Comparison of ENCODE assay signal across 24 cellular contexts in the genomic region with DNA sequence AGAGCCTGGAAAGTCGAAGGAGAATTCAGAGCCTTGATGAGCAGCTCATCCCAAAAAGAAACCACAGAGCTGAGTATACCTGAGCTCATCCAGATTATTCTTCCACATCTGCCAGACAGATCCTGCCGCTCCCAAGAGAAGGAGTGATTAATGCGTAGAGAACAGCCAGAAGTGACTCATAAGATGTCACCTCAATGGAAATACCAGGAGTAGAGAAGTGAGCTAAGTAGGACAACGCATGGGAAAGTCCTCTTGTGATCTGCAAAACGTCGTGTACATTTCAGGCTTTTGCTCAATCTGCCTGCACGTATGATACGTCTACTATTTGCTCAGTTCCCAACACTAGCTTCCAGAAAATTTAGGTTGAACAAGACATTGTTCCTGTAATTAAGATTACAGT.
DNase-seq lines count a peak whose midpoint lies in the region; TF ChIP-seq lines count a peak whose summit lies in the region.
"Had no signal": no experiment of that assay in that cellular context is flagged by ENCODE, and none has a peak within 500 bp of the region (broad histone marks: within the 10 kb centered on the region; RNA-seq: fewer than 3 reads in every experiment).

No MANE protein-coding gene starts in this region.

- H3K4me1 ChIP-seq in neuronal stem cell (ENCODE audit: control insufficient read depth in 2 of 2, insufficient read depth in 1 of 2, low read depth in 1 of 2, low read length in 2 of 2), result no peaks in the 10 kb centered on the region
- H3K4me1 ChIP-seq: lower lobe of right lung, Peyer's patch had no signal

- H3K4me1 Mint-ChIP-seq in chondrocyte (ENCODE audit: low read depth), result peaks cover 36% of the 10 kb centered on the region
- H3K4me1 Mint-ChIP-seq in Calu3 (ENCODE audit: low read depth, unreplicated experiment), result no peaks in the 10 kb centered on the region
- H3K4me1 Mint-ChIP-seq: brain, T-helper 17 cell had no signal

- H3K36me3 ChIP-seq in MG63 (no peaks in the 10 kb centered on the region), neuronal stem cell (replicated peaks in 1 of 2; ENCODE audit: control insufficient read depth in 2 of 2, insufficient read depth in 2 of 2, low read length in 2 of 2) (no peaks in the 10 kb centered on the region)
- H3K36me3 ChIP-seq: lower lobe of right lung, Peyer's patch, thyroid gland had no signal

- no TSS peak for BruUV-seq in Calu3 (replicated peaks; lab: Mats Ljungman, UMichigan)

- no peak overlapping the region for H3K23ac ChIP-seq in neuronal stem cell (ENCODE audit: low read depth, low read length, poor library complexity)

- intact Hi-C loops in Calu3 (cut with micrococcal nuclease; ENCODE audit: unreplicated experiment), result no loop called here

- no peak overlapping the region for H2AFZ ChIP-seq in neuronal stem cell (ENCODE audit: low read length)
- H2AFZ ChIP-seq: hepatocyte had no signal

- H3K27me3 ChIP-seq in MG63, result no peaks in the 10 kb centered on the region
- H3K27me3 ChIP-seq in neuronal stem cell (ENCODE audit: control insufficient read depth in 3 of 3, insufficient read depth in 3 of 3, low read depth in 1 of 3, low read length in 3 of 3), result no peaks in the 10 kb centered on the region
- H3K27me3 ChIP-seq: hepatocyte, Peyer's patch had no signal

- peak overlapping the region; percentile 73 for H2AK5ac ChIP-seq in neuronal stem cell (ENCODE audit: low read depth, low read length)

- no peaks in the 10 kb centered on the region for H3K27me3 Mint-ChIP-seq in chondrocyte (ENCODE audit: low read depth)
- H3K27me3 Mint-ChIP-seq in Calu3 (ENCODE audit: unreplicated experiment), result no peaks in the 10 kb centered on the region
- H3K27me3 Mint-ChIP-seq: stimulated activated naive CD8-positive, alpha-beta T cell treated with anti-CD3 and anti-CD28 coated beads, Interleukin-15, Interleukin-2, amounts not matched to agents 100 ng/mL and 50 ng/mL, for 24 hours; T-helper 17 cell had no signal

- no peak overlapping the region for H3K9ac ChIP-seq in neuronal stem cell (ENCODE audit: low read depth, low read length, poor library complexity)

- peak overlapping the region; percentile 45 for H3K27ac Mint-ChIP-seq in chondrocyte (ENCODE audit: unreplicated experiment)
- no peak overlapping the region for H3K27ac Mint-ChIP-seq in Calu3 (ENCODE audit: unreplicated experiment)
- H3K27ac Mint-ChIP-seq: CD8-positive, alpha-beta T cell; stimulated activated naive CD8-positive, alpha-beta T cell treated with anti-CD3 and anti-CD28 coated beads, Interleukin-15, Interleukin-2, amounts not matched to agents 100 ng/mL and 50 ng/mL, for 24 hours; T-helper 17 cell had no signal

- H3K9me3 ChIP-seq in MG63 (no peaks in the 10 kb centered on the region), neuronal stem cell (replicated peaks in 1 of 2; ENCODE audit: control insufficient read depth in 2 of 2, insufficient read depth in 1 of 2, low read depth in 1 of 2, low read length in 2 of 2) (no peaks in the 10 kb centered on the region)
- H3K9me3 ChIP-seq: lower lobe of right lung, Peyer's patch, thyroid gland had no signal

- H3K27ac ChIP-seq in neuronal stem cell (replicated peaks; ENCODE audit: low read length), result no peak overlapping the region
- H3K27ac ChIP-seq: hepatocyte, lower lobe of right lung, Peyer's patch, thyroid gland had no signal

- WGBS in neuronal stem cell (ENCODE audit: extremely low coverage in 2 of 2, insufficient read length in 2 of 2, insufficient replicate concordance in 1 of 2), 2 donors, result no CpG with 5 or more reads among the region's 8 CpGs

- H2BK15ac ChIP-seq in neuronal stem cell (ENCODE audit: low read length), result no peak overlapping the region

- no peak overlapping the region for H3K18ac ChIP-seq in neuronal stem cell (ENCODE audit: low read length)

- H3K4ac ChIP-seq in neuronal stem cell (ENCODE audit: low read length), result no peak overlapping the region

- DNase-seq in Daoy (ENCODE audit: low read depth) (peak; percentile 86), MG63 (peak; percentile 4), chondrocyte (ENCODE audit: low spot score) (no peak), neuronal stem cell (ENCODE audit: low spot score) (no peak), Calu3 (no peak), GM20000 (ENCODE audit: low spot score) (no peak), DMS53 treated with DMSO at 0.1 percent for 48 hours (lab: John Stamatoyannopoulos, UW; ENCODE audit: unreplicated experiment) (no peak), NCI-H2227 treated with DMSO at 0.1 percent for 48 hours (lab: John Stamatoyannopoulos, UW) (no peak)
- DNase-seq: activated CD4-positive, alpha-beta T cell treated with anti-CD3 and anti-CD28 coated beads for 1 hour; activated CD8-positive, alpha-beta memory T cell treated with anti-CD3 and anti-CD28 coated beads for 24 hours; activated T-cell treated with anti-CD3 and anti-CD28 coated beads, Interleukin-2, amount 50 U/mL, for 1 hour; CD8-positive, alpha-beta T cell; foreskin melanocyte; GDM1; lower lobe of right lung; NCI-H1417; NCI-H524; Peyer's patch; stimulated activated CD4-positive, alpha-beta T cell treated with anti-CD3 and anti-CD28 coated beads, Interleukin-15, amount 100 ng/mL, for 24 hours; T-helper 17 cell; thyroid gland had no signal

- H3K36me3 Mint-ChIP-seq in chondrocyte (ENCODE audit: low read depth) (no peaks in the 10 kb centered on the region), Calu3 (ENCODE audit: insufficient read depth, unreplicated experiment) (no peaks in the 10 kb centered on the region)
- H3K36me3 Mint-ChIP-seq: brain; CD8-positive, alpha-beta T cell had no signal

- CTCF ChIA-PET in Calu3 (lab: Charles Lee), result no interaction called here

- no peak overlapping the region for H3K4me3 ChIP-seq in MG63
- no peak overlapping the region for H3K4me3 ChIP-seq in neuronal stem cell (ENCODE audit: low read length in 2 of 2)
- H3K4me3 ChIP-seq: hepatocyte, lower lobe of right lung, Peyer's patch, thyroid gland had no signal

- no peak overlapping the region for H2BK120ac ChIP-seq in neuronal stem cell (ENCODE audit: low read depth, low read length)

- H3K4me3 Mint-ChIP-seq in chondrocyte (ENCODE audit: unreplicated experiment) (no peak overlapping the region), Calu3 (ENCODE audit: low read depth, unreplicated experiment) (no peak overlapping the region)
- H3K4me3 Mint-ChIP-seq: brain; CD8-positive, alpha-beta T cell; stimulated activated naive CD8-positive, alpha-beta T cell treated with anti-CD3 and anti-CD28 coated beads, Interleukin-15, Interleukin-2, amounts not matched to agents 100 ng/mL and 50 ng/mL, for 24 hours; T-helper 17 cell had no signal

- no peak overlapping the region for H3K14ac ChIP-seq in neuronal stem cell (ENCODE audit: low read length)

- no peak overlapping the region for H2BK12ac ChIP-seq in neuronal stem cell (ENCODE audit: low read length)

- H3K4me2 ChIP-seq in neuronal stem cell (ENCODE audit: insufficient read depth, low read length, poor library complexity, severe bottlenecking), result no peak overlapping the region
- H3K4me2 ChIP-seq: hepatocyte had no signal

- H4K91ac ChIP-seq in neuronal stem cell (ENCODE audit: low read depth, low read length, poor library complexity), result no peak overlapping the region

- no peak overlapping the region for H4K8ac ChIP-seq in neuronal stem cell (ENCODE audit: low read depth, low read length)

- no peak for TF ChIP-seq CTCF in chondrocyte (IDR thresholded peaks at IDR 0.05)
- TF ChIP-seq CTCF in Calu3 (IDR thresholded peaks at IDR 0.05; ENCODE audit: unreplicated experiment), result no peak
- no peak for TF ChIP-seq CTCF in GM20000 (IDR thresholded peaks at IDR 0.05; ENCODE audit: extremely low read depth, missing control alignments)

- no peak overlapping the region for H2BK5ac ChIP-seq in neuronal stem cell (ENCODE audit: low read length)

- no peaks in the 10 kb centered on the region for H3K79me1 ChIP-seq in neuronal stem cell (ENCODE audit: low read depth, low read length)

- no peaks in the 10 kb centered on the region for H3K9me3 Mint-ChIP-seq in chondrocyte (ENCODE audit: low read depth)
- H3K9me3 Mint-ChIP-seq in Calu3 (ENCODE audit: low read depth, unreplicated experiment), result peaks cover 4% of the 10 kb centered on the region
- H3K9me3 Mint-ChIP-seq: CD8-positive, alpha-beta T cell; stimulated activated naive CD8-positive, alpha-beta T cell treated with anti-CD3 and anti-CD28 coated beads, Interleukin-15, Interleukin-2, amounts not matched to agents 100 ng/mL and 50 ng/mL, for 24 hours had no signal

Comparison
In these comparisons a context has a peak if more than half of its experiments do, and no peak if none do; other contexts are left out.
1. DNase-seq: peak in Daoy (single experiment) and MG63 (single experiment); none in chondrocyte (single experiment), neuronal stem cell (single experiment), Calu3 (single experiment), GM20000 (single experiment), DMS53 treated with DMSO at 0.1 percent for 48 hours (single experiment) and NCI-H2227 treated with DMSO at 0.1 percent for 48 hours (single experiment).